ENCODE assay signal across 9 cellular contexts in the genomic region with DNA sequence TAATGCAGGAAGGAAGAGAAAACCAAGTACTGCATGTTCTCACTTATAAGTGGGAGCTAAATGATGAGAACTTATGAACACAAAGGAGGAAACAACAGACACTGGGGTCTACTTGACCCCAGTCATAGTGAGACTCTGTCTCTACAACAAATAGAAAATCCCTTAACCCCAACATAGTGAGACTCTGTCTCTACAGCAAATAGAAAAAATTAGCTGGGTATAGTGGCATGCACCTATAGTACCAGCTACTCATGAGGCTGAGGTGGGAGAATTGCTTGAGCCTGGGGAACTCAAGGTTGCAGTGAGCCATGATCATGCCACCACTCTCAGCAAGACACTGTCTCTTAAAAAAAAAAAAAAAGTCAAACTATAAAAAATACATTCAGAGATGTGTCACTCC.
"Had no signal": no experiment of that assay in that cellular context is flagged by ENCODE, and none has a peak within 500 bp of the region (broad histone marks: within the 10 kb centered on the region; RNA-seq: fewer than 3 reads in every experiment).

No MANE protein-coding gene starts in this region.

- H3K4me3 ChIP-seq: esophagus muscularis mucosa, right atrium auricular region, skin epidermis, tibial artery, vagina had no signal

- ATAC-seq: naive thymus-derived CD8-positive, alpha-beta T cell had no signal

- DNase-seq: activated CD4-positive, alpha-beta T cell treated with anti-CD3 and anti-CD28 coated beads, Interleukin-2, amount 10 ng/mL, durations not matched to agents 24 days and 14 days; activated naive CD4-positive, alpha-beta T cell; glutamatergic neuron; naive thymus-derived CD8-positive, alpha-beta T cell; tibial artery had no signal

- H3K9me3 ChIP-seq: vagina had no signal

- H3K4me1 ChIP-seq: esophagus muscularis mucosa, right atrium auricular region, tibial artery, vagina had no signal

- H3K27me3 ChIP-seq: esophagus muscularis mucosa, right atrium auricular region, tibial artery, vagina had no signal

- H3K27ac ChIP-seq: esophagus muscularis mucosa, right atrium auricular region, skin epidermis, tibial artery, vagina had no signal

- H3K36me3 ChIP-seq: esophagus muscularis mucosa, right atrium auricular region, tibial artery, vagina had no signal
